In the genomic region with DNA sequence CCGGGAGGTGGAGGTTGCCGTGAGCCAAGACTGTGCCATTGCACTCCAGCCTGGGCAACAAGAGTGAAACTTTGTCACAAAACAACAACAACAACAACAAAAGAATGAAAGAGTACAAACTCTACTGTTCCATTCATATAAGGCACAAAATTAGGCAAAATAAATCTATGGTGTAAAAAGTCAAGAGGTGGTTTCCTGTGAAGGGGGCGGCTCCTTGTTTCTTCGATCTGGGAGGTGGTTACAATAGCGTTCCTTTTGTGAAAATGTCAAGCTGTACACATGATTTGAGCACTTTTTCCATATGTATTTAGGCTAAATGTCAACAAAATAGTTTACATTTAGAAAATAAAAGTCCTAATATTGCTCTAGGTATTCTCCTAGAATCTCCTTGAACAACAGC, we compare ENCODE assay signal across 17 cellular contexts. TPM values are rescaled to one million over a fixed set of nuclear protein-coding genes. Genes with fewer than 3 reads are reported as not detected.
A peak's percentile ranks its signal among the peaks of the same experiment; 100 is the strongest.
DNase-seq lines count a peak whose midpoint lies in the region; ATAC-seq and TF ChIP-seq lines count a peak whose summit lies in the region.
"Had no signal": no experiment of that assay in that cellular context is flagged by ENCODE, and none has a peak within 500 bp of the region (broad histone marks: within the 10 kb centered on the region; RNA-seq: fewer than 3 reads in every experiment).

No MANE protein-coding gene starts in this region.

- H3K9me3 Mint-ChIP-seq in stimulated activated naive CD8-positive, alpha-beta T cell treated with anti-CD3 and anti-CD28 coated beads, Interleukin-15, Interleukin-2, amounts not matched to agents 100 ng/mL and 50 ng/mL, for 24 hours, result no peaks in the 10 kb centered on the region
- H3K9me3 Mint-ChIP-seq in stimulated activated naive CD8-positive, alpha-beta T cell treated with anti-CD3 and anti-CD28 coated beads, Interleukin-15, amount 100 ng/mL, for 72 hours, result no peaks in the 10 kb centered on the region
- no peaks in the 10 kb centered on the region for H3K9me3 Mint-ChIP-seq in activated naive CD8-positive, alpha-beta T cell treated with anti-CD3 and anti-CD28 coated beads, Interleukin-2, amount 50 U/mL, for 24 hours
- H3K9me3 Mint-ChIP-seq in neural crest cell, result no peaks in the 10 kb centered on the region
- H3K9me3 Mint-ChIP-seq: HFFc6 had no signal

- H3K4me3 Mint-ChIP-seq in stimulated activated naive CD8-positive, alpha-beta T cell treated with anti-CD3 and anti-CD28 coated beads, Interleukin-15, Interleukin-2, amounts not matched to agents 100 ng/mL and 50 ng/mL, for 24 hours, result peak overlapping the region; percentile 1
- H3K4me3 Mint-ChIP-seq in stimulated activated naive CD8-positive, alpha-beta T cell treated with anti-CD3 and anti-CD28 coated beads, Interleukin-15, amount 100 ng/mL, for 72 hours, result no peak overlapping the region
- no peak overlapping the region for H3K4me3 Mint-ChIP-seq in activated naive CD8-positive, alpha-beta T cell treated with anti-CD3 and anti-CD28 coated beads, Interleukin-2, amount 50 U/mL, for 24 hours
- peak overlapping the region; percentile 1 for H3K4me3 Mint-ChIP-seq in neural crest cell
- H3K4me3 Mint-ChIP-seq: HFFc6 had no signal

- no peak overlapping the region for H3K27ac ChIP-seq in thyroid gland
- H3K27ac ChIP-seq: thoracic aorta had no signal

- H3K4me1 ChIP-seq in thyroid gland, result peaks cover 65 to 83% of the 10 kb centered on the region in 2 donors

- DNase-seq in stimulated activated naive CD8-positive, alpha-beta T cell treated with anti-CD3 and anti-CD28 coated beads, Interleukin-15, amount 100 ng/mL, for 72 hours, result no peak
- no peak for DNase-seq in activated naive CD8-positive, alpha-beta T cell treated with anti-CD3 and anti-CD28 coated beads, Interleukin-2, amount 50 U/mL, for 24 hours
- DNase-seq in neural crest cell (ENCODE audit: low read depth, low spot score) (no peak), DMS53 treated with DMSO at 0.1 percent for 48 hours (lab: John Stamatoyannopoulos, UW; ENCODE audit: unreplicated experiment) (no peak), thyroid gland (no peak)
- DNase-seq in activated T-cell treated with anti-CD3 and anti-CD28 coated beads, Interleukin-2, amount 50 U/mL, for 1 hour, result no peak
- DNase-seq: activated CD4-positive, alpha-beta T cell treated with anti-CD3 and anti-CD28 coated beads, Interleukin-2, amount 50 U/mL, for 48 hours; activated effector memory CD4-positive, alpha-beta T cell treated with Interleukin-2 at 50 U/mL for 16 hours; HFFc6; mesendoderm; NCI-H1436 treated with DMSO at 0.1 percent for 48 hours; NCI-H748 treated with DMSO at 0.1 percent for 48 hours; stimulated activated CD4-positive, alpha-beta T cell treated with anti-CD3 and anti-CD28 coated beads, Interleukin-15, amount 100 ng/mL, for 24 hours had no signal

- no peak for ATAC-seq in stimulated activated naive CD8-positive, alpha-beta T cell treated with anti-CD3 and anti-CD28 coated beads, Interleukin-15, amount 100 ng/mL, for 72 hours
- peak; percentile 40 for ATAC-seq in activated naive CD8-positive, alpha-beta T cell treated with anti-CD3 and anti-CD28 coated beads, Interleukin-2, amount 50 U/mL, for 24 hours
- no peak for ATAC-seq in GM19023 (IDR thresholded peaks at IDR 0.05; ENCODE audit: unreplicated experiment)
- ATAC-seq: activated CD4-positive, CD25-positive, alpha-beta regulatory T cell treated with anti-CD3 and anti-CD28 coated beads, Interleukin-2, amount 50 U/mL, for 24 hours had no signal

- 82 to 87% methylated on average over 5 of the region's 5 CpGs for WGBS in thyroid gland, 2 donors

- no peak overlapping the region for H3K4me3 ChIP-seq in thyroid gland (replicated peaks in 1 of 3)
- H3K4me3 ChIP-seq: thoracic aorta had no signal

- peaks cover 9% of the 10 kb centered on the region for H3K36me3 Mint-ChIP-seq in stimulated activated naive CD8-positive, alpha-beta T cell treated with anti-CD3 and anti-CD28 coated beads, Interleukin-15, Interleukin-2, amounts not matched to agents 100 ng/mL and 50 ng/mL, for 24 hours (ENCODE audit: low read depth)
- peaks cover 8% of the 10 kb centered on the region for H3K36me3 Mint-ChIP-seq in activated naive CD8-positive, alpha-beta T cell treated with anti-CD3 and anti-CD28 coated beads, Interleukin-2, amount 50 U/mL, for 24 hours (ENCODE audit: low read depth)
- H3K36me3 Mint-ChIP-seq in neural crest cell (ENCODE audit: low read depth), result peaks cover 6% of the 10 kb centered on the region

- no peak overlapping the region for H3K27ac Mint-ChIP-seq in stimulated activated naive CD8-positive, alpha-beta T cell treated with anti-CD3 and anti-CD28 coated beads, Interleukin-15, Interleukin-2, amounts not matched to agents 100 ng/mL and 50 ng/mL, for 24 hours
- no peak overlapping the region for H3K27ac Mint-ChIP-seq in stimulated activated naive CD8-positive, alpha-beta T cell treated with anti-CD3 and anti-CD28 coated beads, Interleukin-15, amount 100 ng/mL, for 72 hours
- H3K27ac Mint-ChIP-seq in activated naive CD8-positive, alpha-beta T cell treated with anti-CD3 and anti-CD28 coated beads, Interleukin-2, amount 50 U/mL, for 24 hours, result no peak overlapping the region
- no peak overlapping the region for H3K27ac Mint-ChIP-seq in neural crest cell (ENCODE audit: unreplicated experiment)

- H3K27me3 ChIP-seq in thyroid gland, result no peaks in the 10 kb centered on the region

- intact Hi-C loops in thyroid gland (cut with DNase I), result no loop called here

- no peaks in the 10 kb centered on the region for H3K27me3 Mint-ChIP-seq in stimulated activated naive CD8-positive, alpha-beta T cell treated with anti-CD3 and anti-CD28 coated beads, Interleukin-15, Interleukin-2, amounts not matched to agents 100 ng/mL and 50 ng/mL, for 24 hours
- no peaks in the 10 kb centered on the region for H3K27me3 Mint-ChIP-seq in stimulated activated naive CD8-positive, alpha-beta T cell treated with anti-CD3 and anti-CD28 coated beads, Interleukin-15, amount 100 ng/mL, for 72 hours
- H3K27me3 Mint-ChIP-seq in activated naive CD8-positive, alpha-beta T cell treated with anti-CD3 and anti-CD28 coated beads, Interleukin-2, amount 50 U/mL, for 24 hours, result no peaks in the 10 kb centered on the region
- no peaks in the 10 kb centered on the region for H3K27me3 Mint-ChIP-seq in neural crest cell (ENCODE audit: low read depth)

- TF ChIP-seq CTCF in neural crest cell (conservative IDR thresholded peaks at IDR 0.05) (no peak), thyroid gland (IDR thresholded peaks at IDR 0.05) (no peak)

- no peak for TF ChIP-seq POLR2A in thyroid gland (IDR thresholded peaks at IDR 0.05)

- H3K36me3 ChIP-seq in thyroid gland, result no peaks in the 10 kb centered on the region
- H3K36me3 ChIP-seq: thoracic aorta had no signal

- H3K9me3 ChIP-seq in thyroid gland, result no peaks in the 10 kb centered on the region
- H3K9me3 ChIP-seq: thoracic aorta had no signal

- peaks cover 55% of the 10 kb centered on the region for H3K4me1 Mint-ChIP-seq in stimulated activated naive CD8-positive, alpha-beta T cell treated with anti-CD3 and anti-CD28 coated beads, Interleukin-15, Interleukin-2, amounts not matched to agents 100 ng/mL and 50 ng/mL, for 24 hours (ENCODE audit: low read depth)
- H3K4me1 Mint-ChIP-seq in stimulated activated naive CD8-positive, alpha-beta T cell treated with anti-CD3 and anti-CD28 coated beads, Interleukin-15, amount 100 ng/mL, for 72 hours, result peaks cover 50% of the 10 kb centered on the region
- H3K4me1 Mint-ChIP-seq in activated naive CD8-positive, alpha-beta T cell treated with anti-CD3 and anti-CD28 coated beads, Interleukin-2, amount 50 U/mL, for 24 hours, result peaks cover 51% of the 10 kb centered on the region
- H3K4me1 Mint-ChIP-seq in neural crest cell, result peaks cover 42% of the 10 kb centered on the region

RNA-seq across cellular contexts. Expression of a gene that starts 6.9 kb away (rescaled TPM):
- 31.1 and 33.2 TPM in 2 replicates for total RNA-seq in neural crest cell
- total RNA-seq in thyroid gland, result 10 to 100 TPM; 23.9 to 45.8 (median 34.4) TPM

Comparison
In these comparisons a context has a peak if more than half of its experiments do, and no peak if none do; other contexts are left out.
1. H3K4me3 Mint-ChIP-seq: peak in stimulated activated naive CD8-positive, alpha-beta T cell treated with anti-CD3 and anti-CD28 coated beads, Interleukin-15, Interleukin-2, amounts not matched to agents 100 ng/mL and 50 ng/mL, for 24 hours (single experiment) and neural crest cell (single experiment); none in stimulated activated naive CD8-positive, alpha-beta T cell treated with anti-CD3 and anti-CD28 coated beads, Interleukin-15, amount 100 ng/mL, for 72 hours (0 of 2) and activated naive CD8-positive, alpha-beta T cell treated with anti-CD3 and anti-CD28 coated beads, Interleukin-2, amount 50 U/mL, for 24 hours (single experiment).